Comparison of ENCODE assay signal across 8 cellular contexts in genomic region chr4:73067971-73068394, GRCh38. TPM values are rescaled to one million over a fixed set of nuclear protein-coding genes. Genes with fewer than 3 reads are reported as not detected.
DNase-seq lines count a peak whose midpoint lies in the region; ATAC-seq, FAIRE-seq and TF ChIP-seq lines count a peak whose summit lies in the region.

No MANE protein-coding gene starts in this region.

- CTCF ChIA-PET in AG04450 (lab: Charles Lee) (interaction anchor here (0.6 to 1.1 kb wide), 2 partner anchors 500 to 743 kb away, joined by 3 read pairs; no protein-coding TSS in a partner anchor), GM12878 (lab: Yijun Ruan, JAX) (interaction anchor here (0.6 to 1.1 kb wide), 2 partner anchors 11 to 32 kb away, joined by 3 read pairs; no protein-coding TSS in a partner anchor)

- H3K4me3 Mint-ChIP-seq in type B pancreatic cell: peak overlapping the region; percentile 96

- peaks cover 9% of the 10 kb centered on the region for H3K4me1 Mint-ChIP-seq in type B pancreatic cell (ENCODE audit: unreplicated experiment)

- POLR2A ChIA-PET in AG04450 (lab: Yijun Ruan, JAX): no interaction called here
- POLR2A ChIA-PET in GM12878 (lab: Charles Lee): interaction anchor here (0.6 to 5.2 kb wide), 3 partner anchors 173 to 503 kb away, joined by 3 to 27 read pairs (median 4); partner anchors contain the start of gene ANKRD17

- H3K4ac ChIP-seq in mesenchymal stem cell (ENCODE audit: low read depth in 1 of 2, low read length in 2 of 2): no peak overlapping the region

- BruUV-seq in GM12878 (replicated peaks; lab: Mats Ljungman, UMichigan): no TSS peak

- H2AK5ac ChIP-seq in mesenchymal stem cell (ENCODE audit: low read length, severe bottlenecking): no peak overlapping the region

- H3K36me3 ChIP-seq in HUES64 (ENCODE audit: insufficient read depth, low read length): peaks cover 28% of the 10 kb centered on the region
- peaks cover 0 to 13% of the 10 kb centered on the region in 2 experiments; a peak in 3 of 4 replicates for H3K36me3 ChIP-seq in GM12878 (ENCODE audit: control insufficient read depth in 2 of 2, insufficient read depth in 2 of 2, low read length in 1 of 2)
- peaks cover 2 to 51% of the 10 kb centered on the region in 2 experiments for H3K36me3 ChIP-seq in mesenchymal stem cell (ENCODE audit: control insufficient read depth in 1 of 2, insufficient read depth in 2 of 2, low read depth in 1 of 2, low read length in 2 of 2)

- no peaks in the 10 kb centered on the region for H4K20me1 ChIP-seq in GM12878 (ENCODE audit: control insufficient read depth, insufficient read depth)

- 72% methylated on average over 3 of the region's 4 CpGs for WGBS in HUES64
- 19% methylated on average over 4 of the region's 4 CpGs for WGBS in GM12878 (ENCODE audit: insufficient coverage, insufficient replicate concordance, low lambda C conversion rate, missing lambda C conversion rate)
- 83% methylated on average over 3 of the region's 4 CpGs for WGBS in mesenchymal stem cell

- H3K27ac Mint-ChIP-seq in type B pancreatic cell: peak overlapping the region; percentile 99

- TF ChIP-seq EP300 in GM12878 (IDR thresholded peaks at IDR 0.05; ENCODE audit: borderline replicate concordance in 1 of 2, control insufficient read depth in 1 of 2, low read depth in 2 of 2, low read length in 2 of 2): no peak

- H3K23ac ChIP-seq in mesenchymal stem cell (ENCODE audit: low read length in 2 of 2): no peak overlapping the region

- no peaks in the 10 kb centered on the region for H3K27me3 Mint-ChIP-seq in type B pancreatic cell

- in situ Hi-C loops in GM12878 (cut with MboI): loop anchor here (25.0 kb wide), 1 partner anchor 1094 kb away; the partner anchor contains the start of gene MTHFD2L

- H3K79me2 ChIP-seq in GM12878 (ENCODE audit: control insufficient read depth, insufficient read depth, low read length): peaks cover 29% of the 10 kb centered on the region

- FAIRE-seq in GM12878 (lab: Jason Lieb, UNC): no peak

- H3K27ac ChIP-seq in AG04450 (ENCODE audit: low read depth, low read length) (no peak overlapping the region), HUES64 (ENCODE audit: low read depth, low read length) (no peak overlapping the region; the same call in 1 of the 2 replicates), GM12878 (ENCODE audit: control insufficient read depth, insufficient read depth) (peak overlapping the region; percentile 97), mesenchymal stem cell (ENCODE audit: low read length, poor library complexity, severe bottlenecking) (peak overlapping the region; percentile 71)

- no peak overlapping the region for H2BK5ac ChIP-seq in mesenchymal stem cell (ENCODE audit: low read depth, low read length, poor library complexity, severe bottlenecking)

- no peaks in the 10 kb centered on the region for H3K9me3 Mint-ChIP-seq in type B pancreatic cell

- H3K18ac ChIP-seq in mesenchymal stem cell (ENCODE audit: low read depth in 1 of 2, low read length in 2 of 2): no peak overlapping the region

- SMC1A ChIA-PET in GM12878 (lab: Charles Lee; ENCODE audit: uncharacterized antibody, unreplicated experiment): interaction anchor here (1.1 to 2.4 kb wide), 5 partner anchors 12 to 192 kb away, joined by 3 to 16 read pairs (median 5); no protein-coding TSS in a partner anchor

- H3K14ac ChIP-seq in mesenchymal stem cell (ENCODE audit: low read length in 2 of 2): no peak overlapping the region

- no peak overlapping the region for H2BK120ac ChIP-seq in mesenchymal stem cell (ENCODE audit: low read depth, low read length)

- peak overlapping the region; percentile 77 for H3K4me3 ChIP-seq in AG04450 (ENCODE audit: low read depth, low read length)
- peak overlapping the region; percentile 84 for H3K4me3 ChIP-seq in HUES64 (ENCODE audit: low read length)
- peak overlapping the region; percentile 75 for H3K4me3 ChIP-seq in GM12878
- peak overlapping the region in 1 of 2 experiments; percentile 97 for H3K4me3 ChIP-seq in mesenchymal stem cell (ENCODE audit: insufficient read depth in 1 of 2, low read depth in 1 of 2, low read length in 2 of 2)

- H3K9me3 ChIP-seq in AG04450 (ENCODE audit: control insufficient read depth, insufficient read depth, low read length): no peaks in the 10 kb centered on the region; the same call in 1 of the 2 replicates
- H3K9me3 ChIP-seq in HUES64 (ENCODE audit: insufficient read depth, low read depth, low read length): no peaks in the 10 kb centered on the region
- no peaks in the 10 kb centered on the region for H3K9me3 ChIP-seq in GM12878 (replicated peaks; ENCODE audit: control insufficient read depth, insufficient read depth, low read length)
- H3K9me3 ChIP-seq in mesenchymal stem cell (ENCODE audit: control insufficient read depth, low read length): no peaks in the 10 kb centered on the region

- peaks cover 13% of the 10 kb centered on the region for H3K36me3 Mint-ChIP-seq in type B pancreatic cell

- H4K8ac ChIP-seq in mesenchymal stem cell (ENCODE audit: low read length): no peak overlapping the region

- H2BK12ac ChIP-seq in mesenchymal stem cell (ENCODE audit: low read length in 2 of 2): no peak overlapping the region

- no peak overlapping the region for H4K91ac ChIP-seq in mesenchymal stem cell (ENCODE audit: low read length)

- intact Hi-C loops in GM12878 (cut with micrococcal nuclease; ENCODE audit: unreplicated experiment): loop anchor here (2.0 kb wide), 1 partner anchor 61 kb away; no protein-coding TSS in a partner anchor

- H3K27me3 ChIP-seq in AG04450 (ENCODE audit: control insufficient read depth, insufficient read depth, low read length) (no peaks in the 10 kb centered on the region), HUES64 (ENCODE audit: insufficient read depth, low read length) (no peaks in the 10 kb centered on the region), GM12878 (replicated peaks in 1 of 2; ENCODE audit: control insufficient read depth in 2 of 2, insufficient read depth in 2 of 2, low read length in 1 of 2) (no peaks in the 10 kb centered on the region), mesenchymal stem cell (ENCODE audit: control insufficient read depth in 1 of 2, insufficient read depth in 1 of 2, low read length in 2 of 2) (no peaks in the 10 kb centered on the region)

- no peak for TF ChIP-seq POLR2A in GM12878 (IDR thresholded peaks at IDR 0.05; ENCODE audit: low read depth, low read length)

- H2AFZ ChIP-seq in GM12878 (ENCODE audit: control insufficient read depth, low read depth, low read length): peak overlapping the region; percentile 84
- no peak overlapping the region for H2AFZ ChIP-seq in mesenchymal stem cell (ENCODE audit: low read depth, low read length)

- no peak for TF ChIP-seq CTCF in AG04450 (IDR thresholded peaks at IDR 0.05; ENCODE audit: low read depth, low read length)
- no peak for TF ChIP-seq CTCF in GM12878 (IDR thresholded peaks at IDR 0.05 in 2 of 3, conservative IDR thresholded peaks at IDR 0.05 in 1 of 3; ENCODE audit: control insufficient read depth in 2 of 3, extremely low read depth in 1 of 3, insufficient read depth in 1 of 3, low read depth in 3 of 3, low read length in 3 of 3)
- TF ChIP-seq CTCF in type B pancreatic cell (conservative IDR thresholded peaks at IDR 0.05): no peak

- H3K4me1 ChIP-seq in HUES64 (ENCODE audit: insufficient read depth, low read length): peaks cover 11% of the 10 kb centered on the region
- H3K4me1 ChIP-seq in GM12878 (ENCODE audit: control insufficient read depth, insufficient read depth, low read length): peaks cover 4% of the 10 kb centered on the region; the same call in 1 of the 2 replicates
- peaks cover 3% of the 10 kb centered on the region for H3K4me1 ChIP-seq in mesenchymal stem cell (ENCODE audit: control insufficient read depth, insufficient read depth, low read depth, low read length)

- H3K4me2 ChIP-seq in GM12878 (ENCODE audit: control insufficient read depth, insufficient read depth) (peak overlapping the region; percentile 78), mesenchymal stem cell (ENCODE audit: low read length, poor library complexity, severe bottlenecking) (peak overlapping the region; percentile 37)

- DNase-seq in AG04450 (ENCODE audit: low read depth, low spot score) (no peak), GM12878 (ENCODE audit: low read depth, low spot score) (no peak), mesenchymal stem cell (no peak), type B pancreatic cell (ENCODE audit: extremely low spot score, unreplicated experiment) (no peak), COLO829 (ENCODE audit: low spot score) (no peak), hypothalamus (lab: John Stamatoyannopoulos, UW) (no peak)

- no peak for TF ChIP-seq RAD21 in GM12878 (IDR thresholded peaks at IDR 0.05; ENCODE audit: insufficient read depth, low read depth, low read length)

- RAD21 ChIA-PET in GM12878 (lab: Charles Lee; ENCODE audit: unreplicated experiment): interaction anchor here (0.9 to 3.4 kb wide), 3 partner anchors 12 to 188 kb away, joined by 4 to 15 read pairs (median 4); no protein-coding TSS in a partner anchor

- H3K79me1 ChIP-seq in mesenchymal stem cell (replicated peaks; ENCODE audit: low read length, poor library complexity, severe bottlenecking): peaks cover 22% of the 10 kb centered on the region

- H3K9ac ChIP-seq in HUES64 (ENCODE audit: low read depth, low read length): peak overlapping the region; percentile 92
- peak overlapping the region; percentile 85 for H3K9ac ChIP-seq in GM12878 (ENCODE audit: control insufficient read depth, insufficient read depth, low read length)
- H3K9ac ChIP-seq in mesenchymal stem cell (ENCODE audit: low read length): peak overlapping the region; percentile 96

- no peak overlapping the region for H2BK15ac ChIP-seq in mesenchymal stem cell (ENCODE audit: low read depth, poor library complexity, severe bottlenecking)

- no peak for ATAC-seq in GM12878
- ATAC-seq in HG02623 (IDR thresholded peaks at IDR 0.05; ENCODE audit: unreplicated experiment): no peak

RNA-seq across cellular contexts. Expression of gene COX18, which starts 1.5 kb away (rescaled TPM):
- polyA plus RNA-seq in AG04450 (2011; rRNA removed) (16.4 and 16.7 TPM in 2 replicates), GM12878 (2011; rRNA removed) (28.5 and 31.9 TPM in 2 replicates), GM12878 (2014; fragmentation: Illumina TruSeq; extraction: Trizol) (18.6 and 19.7 TPM in 2 replicates), GM12878 (2014; fragmentation: Nextera tagmentation; extraction: Ambion mirVana) (10 to 100 TPM in 1 of 2 experiments, 1 to 10 TPM in 1; 7.2 to 10.2 TPM), GM12878 (2014; rRNA removed) (26.3 and 26.6 TPM in 2 replicates), GM12878 (2016; fragmentation: Nextera tagmentation; extraction: Ambion mirVana) (10 to 100 TPM in 1 of 2 experiments, 1 to 10 TPM in 1; 9.9 to 11.4 TPM)
- polyA minus RNA-seq in AG04450 (2011; rRNA and poly(A)+ RNA removed): 13.9 and 15.9 TPM in 2 replicates
- 12.3 TPM for polyA plus RNA-seq in HUES64 (2013, experiment 1 of 2)
- polyA plus RNA-seq in HUES64 (2013, experiment 2 of 2): 13.9 TPM
- total RNA-seq in GM12878 (2013; cell fraction: nucleolus; rRNA removed): 24.3 and 25.0 TPM in 2 replicates
- total RNA-seq in GM12878 (2014; rRNA removed) (36.4 and 38.4 TPM in 2 replicates), GM12878 (2014; rRNA removed; fragmentation: Illumina TruSeq; extraction: Trizol) (16.9 and 17.6 TPM in 2 replicates), GM12878 (2021) (22.0 and 24.5 TPM in 2 replicates), type B pancreatic cell (ENCODE audit: low replicate concordance) (15.4 and 16.8 TPM in 2 replicates)
- 8.4 TPM for polyA plus RNA-seq in GM12878 (2011; ENCODE audit: low read depth)
- 29.9 and 30.6 TPM in 2 replicates for polyA plus RNA-seq in GM12878 (2011; cell fraction: cytosol; rRNA removed)
- polyA plus RNA-seq in GM12878 (2011; cell fraction: nucleus; rRNA removed): 15.9 and 17.0 TPM in 2 replicates
- polyA plus RNA-seq in GM12878 (2012): 8.6 and 14.4 TPM in 2 replicates
- 44.8 and 45.2 TPM in 2 replicates for polyA minus RNA-seq in GM12878 (2011; rRNA and poly(A)+ RNA removed)
- polyA minus RNA-seq in GM12878 (2011; cell fraction: cytosol; rRNA and poly(A)+ RNA removed): 15.5 and 20.0 TPM in 2 replicates
- polyA minus RNA-seq in GM12878 (2011; cell fraction: nucleus; rRNA and poly(A)+ RNA removed): 17.4 and 27.1 TPM in 2 replicates
- polyA plus RNA-seq in mesenchymal stem cell (2013, experiment 1 of 2): 9.6 TPM
- 9.2 TPM for polyA plus RNA-seq in mesenchymal stem cell (2013, experiment 2 of 2)

Comparison
In these comparisons a context has a peak if more than half of its experiments do, and no peak if none do; other contexts are left out.
1. H3K27ac ChIP-seq: peak in GM12878 (single experiment) and mesenchymal stem cell (single experiment); none in AG04450 (single experiment) and HUES64 (single experiment).
2. Peak in every context shown above with its lines, with median percentiles within 50 percentile points of each other: H3K9ac ChIP-seq.